2 cellular contexts compared by ENCODE assay signal in genomic region chr17:75271955-75272847, GRCh38.
TF ChIP-seq lines count a peak whose summit lies in the region.

No MANE protein-coding gene starts in this region.

TF ChIP-seq in GM23338, 12 proteins besides CTCF, POLR2A, EP300 and RAD21:
- TF ChIP-seq ZNF331 (CRISPR knock-in tag; IDR thresholded peaks at IDR 0.05; ENCODE audit: low read depth) (no peak), STAT1 (IDR thresholded peaks at IDR 0.05; ENCODE audit: unreplicated experiment) (no peak), POLR2AphosphoS5 (IDR thresholded peaks at IDR 0.05; ENCODE audit: low read depth) (no peak), EZH2phosphoT487 (IDR thresholded peaks at IDR 0.05; ENCODE audit: unreplicated experiment) (no peak), EZH2 (IDR thresholded peaks at IDR 0.05; ENCODE audit: low read depth, unreplicated experiment) (no peak), JUNB (IDR thresholded peaks at IDR 0.05; ENCODE audit: unreplicated experiment) (no peak), ETS1 (IDR thresholded peaks at IDR 0.05) (no peak), ZNF114 (CRISPR knock-in tag; IDR thresholded peaks at IDR 0.05) (no peak), CREB1 (CRISPR knock-in tag; IDR thresholded peaks at IDR 0.05; ENCODE audit: low read depth) (no peak), ZNF462 (CRISPR knock-in tag; IDR thresholded peaks at IDR 0.05) (no peak), REST (IDR thresholded peaks at IDR 0.05; ENCODE audit: unreplicated experiment) (no peak)

TF ChIP-seq in HepG2, 621 proteins besides CTCF, POLR2A, EP300 and RAD21:
- TF ChIP-seq ZNF746 (CRISPR knock-in tag; IDR thresholded peaks at IDR 0.05) (0 out of 2 replicates have a peak, but pooled peaks have one; percentile 55), CHCHD3 (CRISPR knock-in tag; IDR thresholded peaks at IDR 0.05) (0 out of 2 replicates have a peak, but pooled peaks have one; percentile 29), NFRKB (IDR thresholded peaks at IDR 0.05) (no peak), ZNF280B (CRISPR knock-in tag; IDR thresholded peaks at IDR 0.05; ENCODE audit: borderline replicate concordance) (peak; percentile 90), ZNF879 (CRISPR knock-in tag; IDR thresholded peaks at IDR 0.05) (peak; percentile 58; the same call in 1 of the 2 replicates), HIC2 (CRISPR knock-in tag; IDR thresholded peaks at IDR 0.05; ENCODE audit: low read depth) (peak; percentile 46; the same call in 1 of the 2 replicates), TOE1 (CRISPR knock-in tag; IDR thresholded peaks at IDR 0.05) (0 out of 2 replicates have a peak, but pooled peaks have one; percentile 48), ZNF552 (CRISPR knock-in tag; IDR thresholded peaks at IDR 0.05; ENCODE audit: borderline replicate concordance) (0 out of 2 replicates have a peak, but pooled peaks have one; percentile 4), FLYWCH1 (CRISPR knock-in tag; IDR thresholded peaks at IDR 0.05) (no peak), HNRNPL (IDR thresholded peaks at IDR 0.05; ENCODE audit: low read depth, low read length) (peak; percentile 85), PITX1 (CRISPR knock-in tag; IDR thresholded peaks at IDR 0.05) (no peak; the same call in 1 of the 2 replicates), ZC3H4 (CRISPR knock-in tag; IDR thresholded peaks at IDR 0.05; ENCODE audit: borderline replicate concordance) (0 out of 2 replicates have a peak, but pooled peaks have one; percentile 26), ZNF839 (CRISPR knock-in tag; IDR thresholded peaks at IDR 0.05; ENCODE audit: borderline replicate concordance) (peak; percentile 11; the same call in 1 of the 2 replicates), ZC3H13 (CRISPR knock-in tag; IDR thresholded peaks at IDR 0.05) (peak; percentile 94), DR1 (CRISPR knock-in tag; IDR thresholded peaks at IDR 0.05) (no peak), ZNF788 (CRISPR knock-in tag; IDR thresholded peaks at IDR 0.05; ENCODE audit: borderline replicate concordance) (peak; percentile 34; the same call in 1 of the 2 replicates), RBM22 (optimal IDR thresholded peaks at IDR 0.05; ENCODE audit: low read length) (peak; percentile 41), ZNF333 (CRISPR knock-in tag; IDR thresholded peaks at IDR 0.05; ENCODE audit: borderline replicate concordance) (peak; percentile 20; the same call in 1 of the 2 replicates), ZNF17 (CRISPR knock-in tag; IDR thresholded peaks at IDR 0.05) (no peak), TFDP2 (CRISPR knock-in tag; IDR thresholded peaks at IDR 0.05) (no peak), BRF2 (CRISPR knock-in tag; IDR thresholded peaks at IDR 0.05) (0 out of 2 replicates have a peak, but pooled peaks have one; percentile 24), ZNF276 (CRISPR knock-in tag; IDR thresholded peaks at IDR 0.05; ENCODE audit: low read depth) (no peak), BRCA1 (CRISPR knock-in tag; IDR thresholded peaks at IDR 0.05) (no peak), PAX8 (CRISPR knock-in tag; IDR thresholded peaks at IDR 0.05; ENCODE audit: borderline replicate concordance) (0 out of 2 replicates have a peak, but pooled peaks have one; percentile 26), FIP1L1 (IDR thresholded peaks at IDR 0.05; ENCODE audit: borderline replicate concordance, insufficient read depth, low read depth, low read length) (no peak), JUN (CRISPR knock-in tag; IDR thresholded peaks at IDR 0.05) (0 out of 2 replicates have a peak, but pooled peaks have one; percentile 29), POLR2AphosphoS2 (IDR thresholded peaks at IDR 0.05; ENCODE audit: low read depth, low read length) (peak; percentile 10; the same call in 1 of the 2 replicates), ZNF251 (CRISPR knock-in tag; IDR thresholded peaks at IDR 0.05) (0 out of 2 replicates have a peak, but pooled peaks have one; percentile 21), ZNF891 (CRISPR knock-in tag; IDR thresholded peaks at IDR 0.05) (peak; percentile 49; the same call in 1 of the 2 replicates), ZNF350 (CRISPR knock-in tag; IDR thresholded peaks at IDR 0.05; ENCODE audit: borderline replicate concordance, low read depth) (peak; percentile 38; the same call in 1 of the 2 replicates), ZNF335 (CRISPR knock-in tag; IDR thresholded peaks at IDR 0.05) (no peak), ZBTB38 (CRISPR knock-in tag; IDR thresholded peaks at IDR 0.05) (peak; percentile 49; the same call in 1 of the 2 replicates), AGO2 (optimal IDR thresholded peaks at IDR 0.05; ENCODE audit: low read depth, low read length) (peak; percentile 81), ZFP90 (CRISPR knock-in tag; IDR thresholded peaks at IDR 0.05; ENCODE audit: borderline replicate concordance) (0 out of 2 replicates have a peak, but pooled peaks have one; percentile 11), ZFP36L1 (CRISPR knock-in tag; IDR thresholded peaks at IDR 0.05) (no peak), TAF15 (IDR thresholded peaks at IDR 0.05; ENCODE audit: low read depth, low read length, poor library complexity, severe bottlenecking) (peak; percentile 78), ASH2L (IDR thresholded peaks at IDR 0.05; ENCODE audit: insufficient read length, low read depth, low read length) (peak; percentile 2), ZFP91 (CRISPR knock-in tag; IDR thresholded peaks at IDR 0.05; ENCODE audit: borderline replicate concordance) (peak; percentile 41; the same call in 1 of the 2 replicates), ZNF512B (CRISPR knock-in tag; IDR thresholded peaks at IDR 0.05; ENCODE audit: borderline replicate concordance) (0 out of 2 replicates have a peak, but pooled peaks have one; percentile 10), ZSCAN9 (CRISPR knock-in tag; IDR thresholded peaks at IDR 0.05; ENCODE audit: borderline replicate concordance) (no peak), ZNF691 (CRISPR knock-in tag; IDR thresholded peaks at IDR 0.05; ENCODE audit: borderline replicate concordance, low read depth) (peak; percentile 27; the same call in 1 of the 2 replicates), ONECUT2 (CRISPR knock-in tag; IDR thresholded peaks at IDR 0.05) (peak; percentile 18; the same call in 1 of the 2 replicates), MTA1 (CRISPR knock-in tag; IDR thresholded peaks at IDR 0.05; ENCODE audit: borderline replicate concordance) (peak; percentile 52; the same call in 1 of the 2 replicates), ZFP82 (CRISPR knock-in tag; IDR thresholded peaks at IDR 0.05; ENCODE audit: borderline replicate concordance) (no peak)
